ENCODE assay signal across 21 cellular contexts in genomic region chr7:44470080-44470479, GRCh38. TPM values are rescaled to one million over a fixed set of nuclear protein-coding genes. Genes with fewer than 3 reads are reported as not detected.
DNase-seq lines count a peak whose midpoint lies in the region; ATAC-seq, FAIRE-seq and TF ChIP-seq lines count a peak whose summit lies in the region.
"Had no signal": no experiment of that assay in that cellular context is flagged by ENCODE, and none has a peak within 500 bp of the region (broad histone marks: within the 10 kb centered on the region; RNA-seq: fewer than 3 reads in every experiment).

No MANE protein-coding gene starts in this region.

- H3K9ac ChIP-seq in astrocyte (ENCODE audit: low read length) (no peak overlapping the region), smooth muscle cell (ENCODE audit: low read depth) (no peak overlapping the region)
- H3K9ac ChIP-seq: BLaER1 treated with 17β-estradiol and CSF1 and Interleukin-3, amounts not matched to agents 10 nM and 100 nM had no signal

- TF ChIP-seq CTCF in astrocyte (IDR thresholded peaks at IDR 0.05; ENCODE audit: insufficient read depth, low read depth, low read length) = no peak
- TF ChIP-seq CTCF in smooth muscle cell (IDR thresholded peaks at IDR 0.05; ENCODE audit: borderline replicate concordance, insufficient read depth, poor library complexity, severe bottlenecking) = no peak

- peaks cover 34% of the 10 kb centered on the region for H3K4me1 ChIP-seq in astrocyte (ENCODE audit: insufficient read depth, low read length)
- no peaks in the 10 kb centered on the region for H3K4me1 ChIP-seq in smooth muscle cell (ENCODE audit: low read depth)

- H2AFZ ChIP-seq in astrocyte (ENCODE audit: low read depth, low read length) = no peak overlapping the region
- H2AFZ ChIP-seq in smooth muscle cell (ENCODE audit: low read depth) = no peak overlapping the region

- H3K36me3 ChIP-seq in astrocyte (ENCODE audit: insufficient read depth, low read length) = peaks cover 12% of the 10 kb centered on the region
- H3K36me3 ChIP-seq in smooth muscle cell (ENCODE audit: low read depth) = no peaks in the 10 kb centered on the region
- H3K36me3 ChIP-seq: thyroid gland had no signal

- no peaks in the 10 kb centered on the region for H3K27me3 Mint-ChIP-seq in activated naive CD8-positive, alpha-beta T cell treated with anti-CD3 and anti-CD28 coated beads for 36 hours
- H3K27me3 Mint-ChIP-seq in activated naive CD8-positive, alpha-beta T cell treated with anti-CD3 and anti-CD28 coated beads, Interleukin-2, amount 50 U/mL, for 24 hours = no peaks in the 10 kb centered on the region
- no peaks in the 10 kb centered on the region for H3K27me3 Mint-ChIP-seq in astrocyte (ENCODE audit: low read depth, unreplicated experiment)
- H3K27me3 Mint-ChIP-seq: activated CD4-positive, alpha-beta T cell treated with anti-CD3 and anti-CD28 coated beads for 36 hours had no signal

- H3K27me3 ChIP-seq in astrocyte (ENCODE audit: insufficient read depth, low read length) = no peaks in the 10 kb centered on the region
- no peaks in the 10 kb centered on the region for H3K27me3 ChIP-seq in smooth muscle cell (ENCODE audit: low read depth)
- H3K27me3 ChIP-seq: BLaER1 treated with 17β-estradiol and CSF1 and Interleukin-3, amounts not matched to agents 10 nM and 100 nM; dorsolateral prefrontal cortex; thyroid gland had no signal

- no peak overlapping the region for H3K27ac ChIP-seq in astrocyte (ENCODE audit: low read depth, low read length)
- peak overlapping the region; percentile 35 for H3K27ac ChIP-seq in smooth muscle cell (ENCODE audit: low read depth)
- H3K27ac ChIP-seq: BLaER1 treated with 17β-estradiol and CSF1 and Interleukin-3, amounts not matched to agents 10 nM and 100 nM had no signal

- H3F3A ChIP-seq in smooth muscle cell (ENCODE audit: low read depth) = peaks cover 8% of the 10 kb centered on the region

- H3K79me2 ChIP-seq in astrocyte (ENCODE audit: insufficient read depth, low read length) = peaks cover 72% of the 10 kb centered on the region
- H3K79me2 ChIP-seq in smooth muscle cell (ENCODE audit: low read depth) = peaks cover 55% of the 10 kb centered on the region

- H3K4me1 Mint-ChIP-seq in activated naive CD8-positive, alpha-beta T cell treated with anti-CD3 and anti-CD28 coated beads for 36 hours = peaks cover 64% of the 10 kb centered on the region
- H3K4me1 Mint-ChIP-seq in activated naive CD8-positive, alpha-beta T cell treated with anti-CD3 and anti-CD28 coated beads, Interleukin-2, amount 50 U/mL, for 24 hours = peaks cover 57% of the 10 kb centered on the region
- H3K4me1 Mint-ChIP-seq in astrocyte (ENCODE audit: low read depth, unreplicated experiment) = peaks cover 49% of the 10 kb centered on the region

- peak overlapping the region; percentile 8 for H3K27ac Mint-ChIP-seq in activated naive CD8-positive, alpha-beta T cell treated with anti-CD3 and anti-CD28 coated beads for 36 hours
- no peak overlapping the region for H3K27ac Mint-ChIP-seq in activated naive CD8-positive, alpha-beta T cell treated with anti-CD3 and anti-CD28 coated beads, Interleukin-2, amount 50 U/mL, for 24 hours
- H3K27ac Mint-ChIP-seq in astrocyte (ENCODE audit: unreplicated experiment) = peak overlapping the region; percentile 77
- H3K27ac Mint-ChIP-seq: stimulated activated effector memory CD8-positive, alpha-beta T cell treated with anti-CD3 and anti-CD28 coated beads, Interleukin-12 subunit alpha, Interleukin-12 subunit beta, amount 100 ng/mL, for 72 hours had no signal

- H3K4me2 ChIP-seq in astrocyte (ENCODE audit: low read length) (peak overlapping the region; percentile 3), smooth muscle cell (peak overlapping the region; percentile 19)
- H3K4me2 ChIP-seq: BLaER1 treated with 17β-estradiol and CSF1 and Interleukin-3, amounts not matched to agents 10 nM and 100 nM had no signal

- no peak for DNase-seq in activated naive CD8-positive, alpha-beta T cell treated with anti-CD3 and anti-CD28 coated beads for 36 hours
- DNase-seq in activated naive CD8-positive, alpha-beta T cell treated with anti-CD3 and anti-CD28 coated beads, Interleukin-2, amount 50 U/mL, for 24 hours = no peak
- peak; percentile 66 for DNase-seq in astrocyte (ENCODE audit: low read depth)
- peak; percentile 79 for DNase-seq in iris pigment epithelial cell (ENCODE audit: low read depth)
- DNase-seq in smooth muscle cell (lab: John Stamatoyannopoulos, UW; ENCODE audit: unreplicated experiment) = no peak
- DNase-seq in NCI-H748 (lab: John Stamatoyannopoulos, UW; ENCODE audit: unreplicated experiment) = no peak
- DNase-seq in activated CD8-positive, alpha-beta memory T cell treated with anti-CD3 and anti-CD28 coated beads for 24 hours = no peak
- DNase-seq: activated CD4-positive, alpha-beta T cell treated with anti-CD3 and anti-CD28 coated beads for 36 hours; activated gamma-delta T cell; DMS 273 treated with DMSO at 0.1 percent for 48 hours; dorsolateral prefrontal cortex; KBM-7; NCI-H1092; NCI-H2081; NCI-H510A treated with DMSO at 0.1 percent for 48 hours; psoas muscle; thyroid gland had no signal

- no peak for ATAC-seq in activated naive CD8-positive, alpha-beta T cell treated with anti-CD3 and anti-CD28 coated beads, Interleukin-2, amount 50 U/mL, for 24 hours
- ATAC-seq in GM19324 (IDR thresholded peaks at IDR 0.05; ENCODE audit: low FRiP score, unreplicated experiment) = no peak
- ATAC-seq: activated CD4-positive, alpha-beta T cell treated with anti-CD3 and anti-CD28 coated beads for 36 hours; psoas muscle; stimulated activated effector memory CD8-positive, alpha-beta T cell treated with anti-CD3 and anti-CD28 coated beads, Interleukin-12 subunit alpha, Interleukin-12 subunit beta, amount 100 ng/mL, for 72 hours had no signal

- H4K20me1 ChIP-seq in astrocyte (ENCODE audit: insufficient read depth, low read length) (peaks cover 81% of the 10 kb centered on the region), smooth muscle cell (ENCODE audit: low read depth) (peaks cover 98% of the 10 kb centered on the region)

- 37% methylated on average over 3 of the region's 3 CpGs for WGBS in smooth muscle cell (ENCODE audit: low lambda C conversion rate)

- H3K4me3 Mint-ChIP-seq in activated naive CD8-positive, alpha-beta T cell treated with anti-CD3 and anti-CD28 coated beads for 36 hours = no peak overlapping the region
- H3K4me3 Mint-ChIP-seq in activated naive CD8-positive, alpha-beta T cell treated with anti-CD3 and anti-CD28 coated beads, Interleukin-2, amount 50 U/mL, for 24 hours = no peak overlapping the region
- H3K4me3 Mint-ChIP-seq in astrocyte (ENCODE audit: unreplicated experiment) = no peak overlapping the region
- H3K4me3 Mint-ChIP-seq: activated CD4-positive, alpha-beta T cell treated with anti-CD3 and anti-CD28 coated beads for 36 hours; stimulated activated effector memory CD8-positive, alpha-beta T cell treated with anti-CD3 and anti-CD28 coated beads, Interleukin-12 subunit alpha, Interleukin-12 subunit beta, amount 100 ng/mL, for 72 hours had no signal

- FAIRE-seq in astrocyte (lab: Jason Lieb, UNC) = no peak
- FAIRE-seq: A204.1 had no signal

- H3K9me3 ChIP-seq in astrocyte (ENCODE audit: insufficient read depth, low read depth, low read length) (no peaks in the 10 kb centered on the region), smooth muscle cell (replicated peaks; ENCODE audit: low read depth) (no peaks in the 10 kb centered on the region)
- H3K9me3 ChIP-seq: BLaER1 treated with 17β-estradiol and CSF1 and Interleukin-3, amounts not matched to agents 10 nM and 100 nM; psoas muscle; thyroid gland had no signal

- H3K36me3 Mint-ChIP-seq in activated naive CD8-positive, alpha-beta T cell treated with anti-CD3 and anti-CD28 coated beads for 36 hours = peaks cover 47% of the 10 kb centered on the region
- H3K36me3 Mint-ChIP-seq in activated naive CD8-positive, alpha-beta T cell treated with anti-CD3 and anti-CD28 coated beads, Interleukin-2, amount 50 U/mL, for 24 hours (ENCODE audit: low read depth) = peaks cover 54% of the 10 kb centered on the region
- peaks cover 22% of the 10 kb centered on the region for H3K36me3 Mint-ChIP-seq in astrocyte (ENCODE audit: low read depth, unreplicated experiment)

- H3K9me3 Mint-ChIP-seq in activated naive CD8-positive, alpha-beta T cell treated with anti-CD3 and anti-CD28 coated beads for 36 hours = no peaks in the 10 kb centered on the region
- H3K9me3 Mint-ChIP-seq in activated naive CD8-positive, alpha-beta T cell treated with anti-CD3 and anti-CD28 coated beads, Interleukin-2, amount 50 U/mL, for 24 hours = no peaks in the 10 kb centered on the region
- no peaks in the 10 kb centered on the region for H3K9me3 Mint-ChIP-seq in astrocyte (ENCODE audit: unreplicated experiment)
- H3K9me3 Mint-ChIP-seq: stimulated activated effector memory CD8-positive, alpha-beta T cell treated with anti-CD3 and anti-CD28 coated beads, Interleukin-12 subunit alpha, Interleukin-12 subunit beta, amount 100 ng/mL, for 72 hours had no signal

- H3K4me3 ChIP-seq in astrocyte (ENCODE audit: insufficient read depth, low read depth, low read length) (no peak overlapping the region), smooth muscle cell (no peak overlapping the region)
- H3K4me3 ChIP-seq: BLaER1 treated with 17β-estradiol and CSF1 and Interleukin-3, amounts not matched to agents 10 nM and 100 nM; dorsolateral prefrontal cortex; psoas muscle; thyroid gland had no signal

RNA-seq across cellular contexts. Expression of gene NUDCD3, which starts 20.4 kb away (rescaled TPM):
- total RNA-seq in activated naive CD8-positive, alpha-beta T cell treated with anti-CD3 and anti-CD28 coated beads for 36 hours = 10 to 100 TPM; 94.9 to 96.9 TPM
- total RNA-seq in astrocyte (86.8 and 94.6 TPM in 2 replicates), smooth muscle cell (27.9 and 32.2 TPM in 2 replicates)
- 56.3 and 67.5 TPM in 2 replicates for polyA plus RNA-seq in smooth muscle cell

Comparison
In these comparisons a context has a peak if more than half of its experiments do, and no peak if none do; other contexts are left out.
1. DNase-seq: peak in astrocyte (single experiment) and iris pigment epithelial cell (single experiment); none in activated naive CD8-positive, alpha-beta T cell treated with anti-CD3 and anti-CD28 coated beads for 36 hours (single experiment), activated naive CD8-positive, alpha-beta T cell treated with anti-CD3 and anti-CD28 coated beads, Interleukin-2, amount 50 U/mL, for 24 hours (single experiment), smooth muscle cell (single experiment), NCI-H748 (single experiment) and activated CD8-positive, alpha-beta memory T cell treated with anti-CD3 and anti-CD28 coated beads for 24 hours (single experiment).